In genomic region chr5:168624850-168625357, GRCh38 we compare ENCODE assay signal across 1 cellular context.
TF ChIP-seq lines count a peak whose summit lies in the region.

No MANE protein-coding gene starts in this region.

TF ChIP-seq in HepG2, 621 proteins besides CTCF, POLR2A, EP300 and RAD21 (continued from another document and continues in another):
- peak; percentile 92 for TF ChIP-seq PAXIP1 (CRISPR knock-in tag; conservative IDR thresholded peaks at IDR 0.05)
- peak; percentile 98 for TF ChIP-seq CEBPG (CRISPR knock-in tag; IDR thresholded peaks at IDR 0.05)
- TF ChIP-seq ETS1 (CRISPR knock-in tag; IDR thresholded peaks at IDR 0.05) = no peak
- TF ChIP-seq FIP1L1 (IDR thresholded peaks at IDR 0.05; ENCODE audit: borderline replicate concordance, insufficient read depth, low read depth, low read length) = no peak
- no peak for TF ChIP-seq ZFX (CRISPR knock-in tag; IDR thresholded peaks at IDR 0.05; ENCODE audit: low read depth)
- TF ChIP-seq REXO4 (CRISPR knock-in tag; IDR thresholded peaks at IDR 0.05; ENCODE audit: borderline replicate concordance) = no peak
- TF ChIP-seq, protein P1, sequence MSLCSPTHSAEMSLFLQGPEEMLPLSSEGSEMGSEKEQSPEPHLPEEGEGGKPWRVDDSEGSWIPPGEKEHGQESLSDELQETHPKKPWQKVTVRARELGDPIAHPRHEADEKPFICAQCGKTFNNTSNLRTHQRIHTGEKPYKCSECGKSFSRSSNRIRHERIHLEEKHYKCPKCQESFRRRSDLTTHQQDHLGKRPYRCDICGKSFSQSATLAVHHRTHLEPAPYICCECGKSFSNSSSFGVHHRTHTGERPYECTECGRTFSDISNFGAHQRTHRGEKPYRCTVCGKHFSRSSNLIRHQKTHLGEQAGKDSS (CRISPR knock-in tag; IDR thresholded peaks at IDR 0.05; ENCODE audit: borderline replicate concordance, low read depth) = no peak
- TF ChIP-seq, protein P2, sequence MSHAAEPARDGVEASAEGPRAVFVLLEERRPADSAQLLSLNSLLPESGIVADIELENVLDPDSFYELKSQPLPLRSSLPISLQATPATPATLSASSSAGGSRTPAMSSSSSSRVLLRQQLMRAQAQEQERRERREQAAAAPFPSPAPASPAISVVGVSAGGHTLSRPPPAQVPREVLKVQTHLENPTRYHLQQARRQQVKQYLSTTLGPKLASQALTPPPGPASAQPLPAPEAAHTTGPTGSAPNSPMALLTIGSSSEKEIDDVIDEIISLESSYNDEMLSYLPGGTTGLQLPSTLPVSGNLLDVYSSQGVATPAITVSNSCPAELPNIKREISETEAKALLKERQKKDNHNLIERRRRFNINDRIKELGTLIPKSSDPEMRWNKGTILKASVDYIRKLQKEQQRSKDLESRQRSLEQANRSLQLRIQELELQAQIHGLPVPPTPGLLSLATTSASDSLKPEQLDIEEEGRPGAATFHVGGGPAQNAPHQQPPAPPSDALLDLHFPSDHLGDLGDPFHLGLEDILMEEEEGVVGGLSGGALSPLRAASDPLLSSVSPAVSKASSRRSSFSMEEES (CRISPR knock-in tag; IDR thresholded peaks at IDR 0.05) = peak; percentile 79
- peak; percentile 28; the same call in 1 of the 2 replicates for TF ChIP-seq GABPB1 (CRISPR knock-in tag; IDR thresholded peaks at IDR 0.05)
- TF ChIP-seq MAF1 (CRISPR knock-in tag; IDR thresholded peaks at IDR 0.05; ENCODE audit: borderline replicate concordance) = no peak
- TF ChIP-seq, protein P3, sequence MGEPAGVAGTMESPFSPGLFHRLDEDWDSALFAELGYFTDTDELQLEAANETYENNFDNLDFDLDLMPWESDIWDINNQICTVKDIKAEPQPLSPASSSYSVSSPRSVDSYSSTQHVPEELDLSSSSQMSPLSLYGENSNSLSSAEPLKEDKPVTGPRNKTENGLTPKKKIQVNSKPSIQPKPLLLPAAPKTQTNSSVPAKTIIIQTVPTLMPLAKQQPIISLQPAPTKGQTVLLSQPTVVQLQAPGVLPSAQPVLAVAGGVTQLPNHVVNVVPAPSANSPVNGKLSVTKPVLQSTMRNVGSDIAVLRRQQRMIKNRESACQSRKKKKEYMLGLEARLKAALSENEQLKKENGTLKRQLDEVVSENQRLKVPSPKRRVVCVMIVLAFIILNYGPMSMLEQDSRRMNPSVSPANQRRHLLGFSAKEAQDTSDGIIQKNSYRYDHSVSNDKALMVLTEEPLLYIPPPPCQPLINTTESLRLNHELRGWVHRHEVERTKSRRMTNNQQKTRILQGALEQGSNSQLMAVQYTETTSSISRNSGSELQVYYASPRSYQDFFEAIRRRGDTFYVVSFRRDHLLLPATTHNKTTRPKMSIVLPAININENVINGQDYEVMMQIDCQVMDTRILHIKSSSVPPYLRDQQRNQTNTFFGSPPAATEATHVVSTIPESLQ (CRISPR knock-in tag; conservative IDR thresholded peaks at IDR 0.05) = no peak
- TF ChIP-seq NCOA2 (CRISPR knock-in tag; IDR thresholded peaks at IDR 0.05) = peak; percentile 87
- TF ChIP-seq ZSCAN12 (CRISPR knock-in tag; IDR thresholded peaks at IDR 0.05) = no peak
- TF ChIP-seq ZBTB26 (CRISPR knock-in tag; IDR thresholded peaks at IDR 0.05; ENCODE audit: borderline replicate concordance) = peak; percentile 35; the same call in 1 of the 2 replicates
- TF ChIP-seq, protein P4, sequence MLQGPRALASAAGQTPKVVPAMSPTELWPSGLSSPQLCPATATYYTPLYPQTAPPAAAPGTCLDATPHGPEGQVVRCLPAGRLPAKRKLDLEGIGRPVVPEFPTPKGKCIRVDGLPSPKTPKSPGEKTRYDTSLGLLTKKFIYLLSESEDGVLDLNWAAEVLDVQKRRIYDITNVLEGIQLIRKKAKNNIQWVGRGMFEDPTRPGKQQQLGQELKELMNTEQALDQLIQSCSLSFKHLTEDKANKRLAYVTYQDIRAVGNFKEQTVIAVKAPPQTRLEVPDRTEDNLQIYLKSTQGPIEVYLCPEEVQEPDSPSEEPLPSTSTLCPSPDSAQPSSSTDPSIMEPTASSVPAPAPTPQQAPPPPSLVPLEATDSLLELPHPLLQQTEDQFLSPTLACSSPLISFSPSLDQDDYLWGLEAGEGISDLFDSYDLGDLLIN (CRISPR knock-in tag; IDR thresholded peaks at IDR 0.05; ENCODE audit: borderline replicate concordance) = no peak
- TF ChIP-seq RCOR2 (CRISPR knock-in tag; IDR thresholded peaks at IDR 0.05) = peak; percentile 82
- peak; percentile 42; the same call in 1 of the 2 replicates for TF ChIP-seq MAFF (IDR thresholded peaks at IDR 0.05; ENCODE audit: low read depth, low read length)
- 0 out of 2 replicates have a peak, but pooled peaks have one; percentile 52 for TF ChIP-seq ZNF580 (CRISPR knock-in tag; IDR thresholded peaks at IDR 0.05; ENCODE audit: borderline replicate concordance, low read depth)
- no peak for TF ChIP-seq MNT (IDR thresholded peaks at IDR 0.05)
- TF ChIP-seq, protein P5, sequence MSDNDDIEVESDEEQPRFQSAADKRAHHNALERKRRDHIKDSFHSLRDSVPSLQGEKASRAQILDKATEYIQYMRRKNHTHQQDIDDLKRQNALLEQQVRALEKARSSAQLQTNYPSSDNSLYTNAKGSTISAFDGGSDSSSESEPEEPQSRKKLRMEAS (IDR thresholded peaks at IDR 0.05) = peak; percentile 53
- TF ChIP-seq ZNF512B (CRISPR knock-in tag; IDR thresholded peaks at IDR 0.05; ENCODE audit: borderline replicate concordance) = 0 out of 2 replicates have a peak, but pooled peaks have one; percentile 50
- TF ChIP-seq WIZ (CRISPR knock-in tag; IDR thresholded peaks at IDR 0.05) = peak; percentile 92; the same call in 1 of the 2 replicates
- peak; percentile 99 for TF ChIP-seq CEBPB (IDR thresholded peaks at IDR 0.05; ENCODE audit: borderline replicate concordance, low read depth, low read length)
- TF ChIP-seq FOXA1 (IDR thresholded peaks at IDR 0.05) = peak; percentile 61; the same call in 1 of the 2 replicates
- peak; percentile 94 for TF ChIP-seq FOXA1 (CRISPR knock-in tag; IDR thresholded peaks at IDR 0.05)
- TF ChIP-seq ZNF121 (CRISPR knock-in tag; IDR thresholded peaks at IDR 0.05) = no peak
- TF ChIP-seq FOXP1 (IDR thresholded peaks at IDR 0.05) = no peak; the same call in 1 of the 2 replicates
- peak; percentile 83 for TF ChIP-seq FOXP1 (CRISPR knock-in tag; IDR thresholded peaks at IDR 0.05)
- TF ChIP-seq CERS6 (CRISPR knock-in tag; IDR thresholded peaks at IDR 0.05) = no peak
- TF ChIP-seq ERF (CRISPR knock-in tag; IDR thresholded peaks at IDR 0.05) = peak; percentile 50; the same call in 1 of the 2 replicates
- TF ChIP-seq HOXA5 (CRISPR knock-in tag; IDR thresholded peaks at IDR 0.05) = peak; percentile 77; the same call in 1 of the 2 replicates
- no peak for TF ChIP-seq SP1 (IDR thresholded peaks at IDR 0.05)
- no peak for TF ChIP-seq SP1 (CRISPR knock-in tag; IDR thresholded peaks at IDR 0.05)
